9 cellular contexts compared by ENCODE assay signal in genomic region chr3:192449036-192449435, GRCh38.
A peak's percentile ranks its signal among the peaks of the same experiment; 100 is the strongest.
DNase-seq lines count a peak whose midpoint lies in the region; ATAC-seq, FAIRE-seq and TF ChIP-seq lines count a peak whose summit lies in the region.
"Had no signal": no experiment of that assay in that cellular context is flagged by ENCODE, and none has a peak within 500 bp of the region (broad histone marks: within the 10 kb centered on the region; RNA-seq: fewer than 3 reads in every experiment).

No MANE protein-coding gene starts in this region.

- WGBS in prostate gland, result 83% methylated on average over 4 of the region's 4 CpGs

- intact Hi-C loops in endothelial cell of umbilical vein (cut with micrococcal nuclease) (loop anchor here (10.0 kb wide), 1 partner anchor 1204 kb away; no protein-coding TSS in a partner anchor), prostate gland (cut with DNase I) (loop anchor here (10.0 kb wide), 1 partner anchor 1564 kb away; no protein-coding TSS in a partner anchor)

- peak; percentile 4 for DNase-seq in ACHN
- peak; percentile 39 for DNase-seq in NCI-H345 treated with DMSO at 0.1 percent for 48 hours (lab: John Stamatoyannopoulos, UW; ENCODE audit: unreplicated experiment)
- no peak for DNase-seq in endothelial cell of umbilical vein (ENCODE audit: low read depth, low spot score)
- no peak for DNase-seq in prostate gland (ENCODE audit: low spot score)
- DNase-seq: sigmoid colon had no signal

- POLR2A ChIA-PET in endothelial cell of umbilical vein (lab: Charles Lee), result no interaction called here

- H3K9me1 ChIP-seq in endothelial cell of umbilical vein (replicated peaks; ENCODE audit: control insufficient read depth, extremely low read depth, insufficient read depth, low read length), result no peaks in the 10 kb centered on the region

- H4K20me1 ChIP-seq in endothelial cell of umbilical vein (replicated peaks; ENCODE audit: control insufficient read depth, extremely low read depth, insufficient read depth, low read length), result no peaks in the 10 kb centered on the region

- dilution Hi-C loops in endothelial cell of umbilical vein (cut with MboI; ENCODE audit: extremely low pct_ligation_motif_present, low sequenced_read_pairs), result no loop called here

- H3K9me3 ChIP-seq in endothelial cell of umbilical vein (replicated peaks; ENCODE audit: control insufficient read depth, insufficient read depth, low read length) (no peaks in the 10 kb centered on the region), prostate gland (no peaks in the 10 kb centered on the region)
- H3K9me3 ChIP-seq: sigmoid colon had no signal

- H3K27ac ChIP-seq in endothelial cell of umbilical vein (ENCODE audit: insufficient read depth, low read depth, low read length), result no peak overlapping the region
- no peak overlapping the region for H3K27ac ChIP-seq in prostate gland
- H3K27ac ChIP-seq: sigmoid colon had no signal

- H3K9ac ChIP-seq in endothelial cell of umbilical vein (replicated peaks; ENCODE audit: extremely low read depth, insufficient read depth, low read length), result no peak overlapping the region

- ATAC-seq in activated CD4-positive, CD25-positive, alpha-beta regulatory T cell treated with anti-CD3 and anti-CD28 coated beads, Interleukin-2, amount 50 U/mL, for 24 hours, result no peak
- no peak for ATAC-seq in GM19397 (IDR thresholded peaks at IDR 0.05; ENCODE audit: unreplicated experiment)
- no peak for ATAC-seq in HG03354 (IDR thresholded peaks at IDR 0.05; ENCODE audit: poor library complexity, severe bottlenecking, unreplicated experiment)

- H3K4me3 ChIP-seq in endothelial cell of umbilical vein (replicated peaks in 1 of 3; ENCODE audit: insufficient read depth in 1 of 3, low read depth in 1 of 3, low read length in 3 of 3), result no peak overlapping the region
- no peak overlapping the region for H3K4me3 ChIP-seq in prostate gland
- H3K4me3 ChIP-seq: sigmoid colon had no signal

- no peaks in the 10 kb centered on the region for H3K79me2 ChIP-seq in endothelial cell of umbilical vein (ENCODE audit: control insufficient read depth, insufficient read depth, low read length)

- H3K27me3 ChIP-seq in endothelial cell of umbilical vein (ENCODE audit: control insufficient read depth in 2 of 2, insufficient read depth in 2 of 2, low read length in 2 of 2) (peaks cover 10 to 46% of the 10 kb centered on the region in 2 experiments), prostate gland (replicated peaks; ENCODE audit: insufficient read depth) (peaks cover 2% of the 10 kb centered on the region)

- no peak for TF ChIP-seq POLR2A in endothelial cell of umbilical vein (IDR thresholded peaks at IDR 0.05; ENCODE audit: low read depth, low read length)
- no peak for TF ChIP-seq POLR2A in prostate gland (IDR thresholded peaks at IDR 0.05)

- no peak overlapping the region for H3K4me2 ChIP-seq in endothelial cell of umbilical vein (ENCODE audit: insufficient read depth, low read length)

- H3K4me1 ChIP-seq in endothelial cell of umbilical vein (ENCODE audit: control insufficient read depth, extremely low read depth, insufficient read depth, low read length) (peaks cover 1% of the 10 kb centered on the region), prostate gland (replicated peaks) (no peaks in the 10 kb centered on the region)
- H3K4me1 ChIP-seq: sigmoid colon had no signal

- BruUV-seq in endothelial cell of umbilical vein (replicated peaks; lab: Mats Ljungman, UMichigan), result no TSS peak

- CTCF ChIA-PET in endothelial cell of umbilical vein (lab: Charles Lee), result interaction anchor here (0.6 to 2.2 kb wide), 15 partner anchors 9 to 1314 kb away, joined by 3 to 8 read pairs (median 4); no protein-coding TSS in a partner anchor

- TF ChIP-seq CTCF in GM12874 (IDR thresholded peaks at IDR 0.05; ENCODE audit: insufficient read depth, low read depth, low read length), result peak; percentile 27; the same call in 1 of the 2 replicates
- peak; percentile 7 to 28 for TF ChIP-seq CTCF in endothelial cell of umbilical vein (IDR thresholded peaks at IDR 0.05; ENCODE audit: extremely low read depth in 1 of 2, insufficient read depth in 1 of 2, low read depth in 1 of 2, low read length in 2 of 2)
- TF ChIP-seq CTCF in prostate gland (IDR thresholded peaks at IDR 0.05), result no peak

- in situ Hi-C loops in ACHN (cut with HindIII; ENCODE audit: low pct_ligation_motif_present, low pct_unique_long_range_greater_than_20kb, low sequenced_read_pairs), result no loop called here

- H3K36me3 ChIP-seq in endothelial cell of umbilical vein (ENCODE audit: control insufficient read depth in 2 of 2, extremely low read depth in 1 of 2, insufficient read depth in 2 of 2, low read length in 2 of 2) (no peaks in the 10 kb centered on the region), prostate gland (no peaks in the 10 kb centered on the region)
- H3K36me3 ChIP-seq: sigmoid colon had no signal

- peak; percentile 18 for FAIRE-seq in endothelial cell of umbilical vein (lab: Jason Lieb, UNC)

- no peak overlapping the region for H2AFZ ChIP-seq in endothelial cell of umbilical vein (ENCODE audit: low read depth, low read length)

TF ChIP-seq in endothelial cell of umbilical vein, 7 proteins besides CTCF, POLR2A, EP300 and RAD21:
- no peak for TF ChIP-seq JUN (IDR thresholded peaks at IDR 0.05; ENCODE audit: borderline replicate concordance, insufficient read depth, insufficient read length, low read depth)
- no peak for TF ChIP-seq EZH2 (IDR thresholded peaks at IDR 0.05; ENCODE audit: borderline replicate concordance, low read depth, low read length, severe bottlenecking)
- no peak for TF ChIP-seq MAX (IDR thresholded peaks at IDR 0.05; ENCODE audit: insufficient read depth, insufficient read length)
- no peak for TF ChIP-seq POLR2AphosphoS5 (IDR thresholded peaks at IDR 0.05; ENCODE audit: insufficient read depth, low read depth, low read length)
- TF ChIP-seq GATA2 (IDR thresholded peaks at IDR 0.05; ENCODE audit: insufficient read depth, insufficient read length, low read depth, low read length), result no peak
- TF ChIP-seq FOS (IDR thresholded peaks at IDR 0.05; ENCODE audit: borderline replicate concordance, insufficient read depth, low read length), result no peak
- no peak for TF ChIP-seq MYC (IDR thresholded peaks at IDR 0.05; ENCODE audit: low read depth, low read length)

Comparison
In these comparisons a context has a peak if more than half of its experiments do, and no peak if none do; other contexts are left out.
1. DNase-seq: peak in ACHN (single experiment) and NCI-H345 treated with DMSO at 0.1 percent for 48 hours (single experiment); none in endothelial cell of umbilical vein (single experiment) and prostate gland (single experiment).
2. CTCF ChIP-seq: peak in GM12874 (single experiment) and endothelial cell of umbilical vein (2 of 2); none in prostate gland (0 of 4).